ENCODE assay signal across 8 cellular contexts in the genomic region with DNA sequence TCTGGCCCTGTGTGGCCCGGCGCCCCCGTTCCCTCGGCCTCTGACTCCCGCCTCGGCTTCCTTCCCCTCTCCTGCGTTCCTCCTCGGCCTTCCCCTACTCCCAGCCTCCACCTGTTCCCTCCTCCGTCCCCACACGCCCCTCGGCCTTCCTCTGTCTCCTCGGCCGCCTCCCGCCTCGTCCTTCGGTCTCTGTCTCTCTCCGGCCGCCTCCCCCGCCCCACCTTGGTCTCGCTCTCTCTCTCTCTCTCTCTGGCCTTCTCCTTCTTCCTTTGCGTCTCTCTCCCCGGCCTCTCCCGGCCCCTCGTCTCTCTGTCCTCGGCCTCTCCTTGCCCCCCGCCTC. TPM values are rescaled to one million over a fixed set of nuclear protein-coding genes. Genes with fewer than 3 reads are reported as not detected.
DNase-seq lines count a peak whose midpoint lies in the region; FAIRE-seq and TF ChIP-seq lines count a peak whose summit lies in the region.

No MANE protein-coding gene starts in this region.

- H3K9me3 ChIP-seq in NT2/D1 (ENCODE audit: insufficient read depth, low read length), result peaks cover 4% of the 10 kb centered on the region; the same call in 1 of the 2 replicates
- no peaks in the 10 kb centered on the region for H3K9me3 ChIP-seq in ectodermal cell (ENCODE audit: control insufficient read depth, low read length)

- H3K9ac ChIP-seq in NT2/D1 (ENCODE audit: insufficient read length, low read depth), result peak overlapping the region; percentile 96

- no peak for TF ChIP-seq POLR2A in H54 (IDR thresholded peaks at IDR 0.05; ENCODE audit: low read depth, low read length)

- DNase-seq in GM06990 (ENCODE audit: extremely low read depth, insufficient read length) (no peak), H54 (ENCODE audit: insufficient read length, low spot score) (peak; percentile 87), NT2/D1 (ENCODE audit: low read depth, low spot score) (no peak), globus pallidus (ENCODE audit: low spot score) (no peak), KG1 (lab: John Stamatoyannopoulos, UW) (no peak)
- no peak for DNase-seq in stimulated activated CD4-positive, alpha-beta T cell treated with anti-CD3 and anti-CD28 coated beads, Interleukin-1b, Interleukin-23, amount 100 ng/mL, for 48 hours

- no peaks in the 10 kb centered on the region for H3K27me3 Mint-ChIP-seq in nephron (ENCODE audit: low read depth)

- no peaks in the 10 kb centered on the region for H3K9me3 Mint-ChIP-seq in nephron

- peaks cover 23% of the 10 kb centered on the region for H3K36me3 Mint-ChIP-seq in nephron (ENCODE audit: low read depth)

- H3K4me1 ChIP-seq in NT2/D1 (ENCODE audit: insufficient read depth, insufficient read length) (peaks cover 8% of the 10 kb centered on the region), ectodermal cell (ENCODE audit: control insufficient read depth, insufficient read depth, low read length) (peaks cover 5% of the 10 kb centered on the region)

- WGBS in ectodermal cell, 2 experiments, result 0% methylated on average over 26 of the region's 26 CpGs

- H3K4me1 Mint-ChIP-seq in nephron, result peaks cover 41% of the 10 kb centered on the region

- H3K27ac Mint-ChIP-seq in nephron, result peak overlapping the region; percentile 33 to 96 (median 80)

- H3K36me3 ChIP-seq in GM06990 (ENCODE audit: control insufficient read depth, insufficient read depth, low read length) (peaks cover 10% of the 10 kb centered on the region), NT2/D1 (ENCODE audit: insufficient read depth, insufficient read length, low read length) (peaks cover 63% of the 10 kb centered on the region), ectodermal cell (ENCODE audit: control insufficient read depth, insufficient read depth, low read length) (peaks cover 22% of the 10 kb centered on the region)

- peak overlapping the region; percentile 33 for H3K27ac ChIP-seq in ectodermal cell (ENCODE audit: insufficient read depth, low read depth, low read length, poor library complexity, severe bottlenecking)

- TF ChIP-seq CTCF in GM06990 (IDR thresholded peaks at IDR 0.05; ENCODE audit: insufficient read depth, low read length, poor library complexity, severe bottlenecking), result no peak
- no peak for TF ChIP-seq CTCF in nephron (IDR thresholded peaks at IDR 0.05; ENCODE audit: unreplicated experiment in 3 of 3)

- peak overlapping the region; percentile 89 to 97 (median 90) for H3K4me3 Mint-ChIP-seq in nephron

- H3K4me3 ChIP-seq in GM06990 (replicated peaks; ENCODE audit: low read depth, low read length) (peak overlapping the region; percentile 77), NT2/D1 (ENCODE audit: insufficient read length, low read depth) (peak overlapping the region; percentile 89), ectodermal cell (ENCODE audit: insufficient read depth, low read depth, low read length) (peak overlapping the region; percentile 76)

- H3K27me3 ChIP-seq in GM06990 (replicated peaks; ENCODE audit: control insufficient read depth, insufficient read depth, low read length), result no peaks in the 10 kb centered on the region
- no peaks in the 10 kb centered on the region for H3K27me3 ChIP-seq in NT2/D1 (ENCODE audit: insufficient read depth, insufficient read length)
- no peaks in the 10 kb centered on the region for H3K27me3 ChIP-seq in ectodermal cell (ENCODE audit: control insufficient read depth, insufficient read depth, low read length, poor library complexity, severe bottlenecking)

- no peak for FAIRE-seq in H54 (lab: Jason Lieb, UNC)

RNA-seq across cellular contexts. Expression of gene GET4, which starts 0.6 kb away (rescaled TPM):
- 48.7 TPM for polyA plus RNA-seq in ectodermal cell (2013, experiment 1 of 4)
- 50.8 TPM for polyA plus RNA-seq in ectodermal cell (2013, experiment 2 of 4)
- 40.5 TPM for polyA plus RNA-seq in ectodermal cell (2013, experiment 3 of 4)
- 45.1 TPM for polyA plus RNA-seq in ectodermal cell (2013, experiment 4 of 4)

RNA-seq across cellular contexts. Expression of gene SUN1, which starts 44.7 kb away (rescaled TPM):
- 108 TPM for polyA plus RNA-seq in ectodermal cell (2013, experiment 1 of 4)
- polyA plus RNA-seq in ectodermal cell (2013, experiment 2 of 4), result 104 TPM
- 85.0 TPM for polyA plus RNA-seq in ectodermal cell (2013, experiment 3 of 4)
- polyA plus RNA-seq in ectodermal cell (2013, experiment 4 of 4), result 94.1 TPM
